ENCODE assay signal across 8 cellular contexts in genomic region chr7:73865738-73866445, GRCh38. TPM values are rescaled to one million over a fixed set of nuclear protein-coding genes. Genes with fewer than 3 reads are reported as not detected.
A peak's percentile ranks its signal among the peaks of the same experiment; 100 is the strongest.
DNase-seq lines count a peak whose midpoint lies in the region; ATAC-seq, FAIRE-seq and TF ChIP-seq lines count a peak whose summit lies in the region.

No MANE protein-coding gene starts in this region.

- H3K36me3 ChIP-seq in PC-3 (ENCODE audit: low read depth, low read length) = no peaks in the 10 kb centered on the region
- H3K36me3 ChIP-seq in endocrine pancreas (ENCODE audit: control insufficient read depth, insufficient read depth, low read length) = no peaks in the 10 kb centered on the region

- H3K9ac ChIP-seq in PC-3 (ENCODE audit: low read length) = no peak overlapping the region
- H3K9ac ChIP-seq in endocrine pancreas (ENCODE audit: control insufficient read depth, insufficient read depth, low read length) = peak overlapping the region; percentile 7

- TF ChIP-seq CTCF in PC-3 (conservative IDR thresholded peaks at IDR 0.05; ENCODE audit: low read depth, low read length) (peak; percentile 69), nephron (IDR thresholded peaks at IDR 0.05; ENCODE audit: unreplicated experiment in 3 of 3) (peak; percentile 56 to 70 (median 59))

- H3K9me3 ChIP-seq in PC-3 (ENCODE audit: low read length) (no peaks in the 10 kb centered on the region), endocrine pancreas (ENCODE audit: control insufficient read depth, low read length) (no peaks in the 10 kb centered on the region)

- H3K9me3 Mint-ChIP-seq in nephron = no peaks in the 10 kb centered on the region

- CTCF ChIA-PET in PC-3 (lab: Charles Lee) = interaction anchor here (0.6 to 1.0 kb wide), 4 partner anchors 88 to 266 kb away, joined by 3 to 7 read pairs (median 4); no protein-coding TSS in a partner anchor

- no peaks in the 10 kb centered on the region for H3F3A ChIP-seq in PC-3 (ENCODE audit: low read length, unreplicated experiment)

- intact Hi-C loops in PC-3 (cut with micrococcal nuclease) = loop anchor here (1.0 to 5.0 kb wide), 2 partner anchors 160 to 336 kb away; no protein-coding TSS in a partner anchor

- POLR2A ChIA-PET in PC-3 (lab: Charles Lee; ENCODE audit: unreplicated experiment) = no interaction called here

- peaks cover 10% of the 10 kb centered on the region for H3K27me3 Mint-ChIP-seq in nephron (ENCODE audit: low read depth)

- peaks cover 16% of the 10 kb centered on the region for H3K4me1 Mint-ChIP-seq in nephron

- no peaks in the 10 kb centered on the region for H3K36me3 Mint-ChIP-seq in nephron (ENCODE audit: low read depth)

- no peaks in the 10 kb centered on the region for H3K9me2 ChIP-seq in PC-3 (replicated peaks; ENCODE audit: low read length)

- H3K4me3 ChIP-seq in PC-3 (ENCODE audit: low read length) (no peak overlapping the region), endocrine pancreas (ENCODE audit: control insufficient read depth, insufficient read depth, low read length) (no peak overlapping the region)

- no peaks in the 10 kb centered on the region for H3K27me3 ChIP-seq in PC-3 (ENCODE audit: low read length)
- no peaks in the 10 kb centered on the region for H3K27me3 ChIP-seq in endocrine pancreas (ENCODE audit: control insufficient read depth, insufficient read depth, low read length)

- no peaks in the 10 kb centered on the region for H3K79me2 ChIP-seq in PC-3 (ENCODE audit: low read length)

- H3K4me3 Mint-ChIP-seq in nephron = no peak overlapping the region

- no peaks in the 10 kb centered on the region for H4K20me1 ChIP-seq in PC-3 (ENCODE audit: low read length)

- DNase-seq in Ammon's horn (ENCODE audit: low spot score) (peak; percentile 67), GM12891 (ENCODE audit: insufficient read length, low spot score) (peak; percentile 55), PC-3 (peak; percentile 67), GM12892 (ENCODE audit: insufficient read length) (no peak)

- peak; percentile 74 for ATAC-seq in PC-3
- ATAC-seq in HG03378 (IDR thresholded peaks at IDR 0.05; ENCODE audit: unreplicated experiment) = no peak
- ATAC-seq in HG02884 (IDR thresholded peaks at IDR 0.05; ENCODE audit: unreplicated experiment) = no peak

- TF ChIP-seq POLR2A in GM12891 (IDR thresholded peaks at IDR 0.05; ENCODE audit: low read depth, low read length) = no peak
- TF ChIP-seq POLR2A in GM12892 (IDR thresholded peaks at IDR 0.05; ENCODE audit: low read depth, low read length) = no peak

- H3K27ac ChIP-seq in PC-3 (ENCODE audit: low read length) = no peak overlapping the region

- no peak for FAIRE-seq in GM12891 (lab: Jason Lieb, UNC)
- no peak for FAIRE-seq in GM12892 (lab: Jason Lieb, UNC)

- H3K4me1 ChIP-seq in PC-3 (ENCODE audit: insufficient read depth, low read length) (no peaks in the 10 kb centered on the region), endocrine pancreas (ENCODE audit: control insufficient read depth, insufficient read depth, low read length) (no peaks in the 10 kb centered on the region)

- H3K27ac Mint-ChIP-seq in nephron = peak overlapping the region in 2 of 3 experiments; percentile 19 to 45

- H2AFZ ChIP-seq in PC-3 (ENCODE audit: low read length) = no peak overlapping the region

- no peak overlapping the region for H3K4me2 ChIP-seq in PC-3 (ENCODE audit: low read length)

- BruUV-seq in PC-3 (replicated peaks; lab: Mats Ljungman, UMichigan) = no TSS peak

TF ChIP-seq in GM12891, 5 proteins besides CTCF, POLR2A, EP300 and RAD21:
- TF ChIP-seq TAF1 (IDR thresholded peaks at IDR 0.05; ENCODE audit: low read depth, low read length) = no peak

RNA-seq across cellular contexts. Expression of gene TMEM270, which starts 4.9 kb away (rescaled TPM):
- not detected for polyA plus RNA-seq in GM12891 (2012; ENCODE audit: low read depth, missing spikeins)
- total RNA-seq in PC-3 (2014; rRNA removed) = 3.8 TPM in 1 of 2 replicates, not detected in the other
- polyA plus RNA-seq in GM12892 (2012; ENCODE audit: missing spikeins) = not detected

RNA-seq across cellular contexts. Expression of gene METTL27, which starts 23.6 kb away (rescaled TPM):
- polyA plus RNA-seq in GM12891 (2012; ENCODE audit: low read depth, missing spikeins) = 0.41 TPM
- 0.35 and 3.3 TPM in 2 replicates for total RNA-seq in PC-3 (2014; rRNA removed)
- not detected for polyA plus RNA-seq in GM12892 (2012; ENCODE audit: missing spikeins)

RNA-seq across cellular contexts. Expression of gene CLDN4, which starts 35.1 kb away (rescaled TPM):
- polyA plus RNA-seq in GM12891 (2012; ENCODE audit: low read depth, missing spikeins) = 0.05 TPM
- total RNA-seq in PC-3 (2014; rRNA removed) = 656 and 724 TPM in 2 replicates
- not detected for polyA plus RNA-seq in GM12892 (2012; ENCODE audit: missing spikeins)
